Comparison of ENCODE assay signal across 11 cellular contexts in genomic region chr19:12034196-12034595, GRCh38. TPM values are rescaled to one million over a fixed set of nuclear protein-coding genes. Genes with fewer than 3 reads are reported as not detected.
DNase-seq lines count a peak whose midpoint lies in the region; ATAC-seq, FAIRE-seq and TF ChIP-seq lines count a peak whose summit lies in the region.
"Had no signal": no experiment of that assay in that cellular context is flagged by ENCODE, and none has a peak within 500 bp of the region (broad histone marks: within the 10 kb centered on the region; RNA-seq: fewer than 3 reads in every experiment).

No MANE protein-coding gene starts in this region.

- FAIRE-seq in HepG2 (lab: Jason Lieb, UNC): peak; percentile 28
- FAIRE-seq: colon, H54 had no signal

- TSS peak; percentile 80 for BruUV-seq in HepG2 (replicated peaks; lab: Mats Ljungman, UMichigan)

- POLR2A ChIA-PET in HepG2 (lab: Yijun Ruan, JAX): interaction anchor here (1.6 to 3.1 kb wide), 2 partner anchors 18 to 110 kb away, joined by 5 to 47 read pairs; partner anchors contain the start of gene ZNF878

- H3K36me3 ChIP-seq in HepG2 (replicated peaks in 1 of 2; ENCODE audit: control insufficient read depth in 1 of 2, insufficient read depth in 2 of 2, low read length in 2 of 2): no peaks in the 10 kb centered on the region

- WGBS in HepG2 (ENCODE audit: low lambda C conversion rate): 59% methylated on average over 2 of the region's 2 CpGs
- WGBS in lower leg skin, 2 donors: 71 to 77% methylated on average over 2 of the region's 2 CpGs

- in situ Hi-C loops in astrocyte of the spinal cord (cut with HindIII; ENCODE audit: low sequenced_read_pairs) (no loop called here), HepG2 (cut with HindIII; ENCODE audit: extremely low pct_ligation_motif_present, low pct_unique_long_range_greater_than_20kb) (no loop called here)

- H4K20me1 ChIP-seq in HepG2 (ENCODE audit: insufficient read depth, low read length): no peaks in the 10 kb centered on the region
- H4K20me1 ChIP-seq: BLaER1 treated with 17β-estradiol and CSF1 and Interleukin-3, amounts not matched to agents 10 nM and 100 nM had no signal

- H3K4me3 Mint-ChIP-seq in activated T-cell treated with anti-CD3 and anti-CD28 coated beads, Interleukin-2, amount 50 U/mL, for 24 hours: peak overlapping the region; percentile 9
- H3K4me3 Mint-ChIP-seq in stimulated activated memory B cell treated with anti-CD40 and anti-IgM and Interleukin-4, amounts not matched to agents 10 μg/mL and 1 μg/mL and 100 μg/mL, for 72 hours: peak overlapping the region; percentile 36

- no peak overlapping the region for H3K27ac Mint-ChIP-seq in activated T-cell treated with anti-CD3 and anti-CD28 coated beads, Interleukin-2, amount 50 U/mL, for 24 hours
- no peak overlapping the region for H3K27ac Mint-ChIP-seq in stimulated activated memory B cell treated with anti-CD40 and anti-IgM and Interleukin-4, amounts not matched to agents 10 μg/mL and 1 μg/mL and 100 μg/mL, for 72 hours

- peaks cover 10% of the 10 kb centered on the region for H3K4me1 ChIP-seq in HepG2 (ENCODE audit: insufficient read depth, low read length)
- H3K4me1 ChIP-seq: BLaER1 treated with 17β-estradiol and CSF1 and Interleukin-3, amounts not matched to agents 10 nM and 100 nM had no signal

- no peak for TF ChIP-seq CTCF in astrocyte of the spinal cord (IDR thresholded peaks at IDR 0.05; ENCODE audit: low read depth, low read length)
- TF ChIP-seq CTCF in HepG2 (CRISPR knock-in tag; IDR thresholded peaks at IDR 0.05): no peak
- no peak for TF ChIP-seq CTCF in lower leg skin (IDR thresholded peaks at IDR 0.05)

- H3K4me3 ChIP-seq in astrocyte of the spinal cord (ENCODE audit: low read depth, low read length) (peak overlapping the region; percentile 87), HepG2 (replicated peaks in 1 of 3; ENCODE audit: insufficient read depth in 1 of 3, low read depth in 2 of 3, low read length in 3 of 3) (peak overlapping the region; percentile 86 to 94 (median 89); a peak in 4 of 6 replicates), lower leg skin (ENCODE audit: low read depth, poor library complexity, severe bottlenecking) (no peak overlapping the region)

- no peaks in the 10 kb centered on the region; a peak in 1 of 5 replicates for H3K27me3 ChIP-seq in HepG2 (ENCODE audit: control insufficient read depth in 1 of 2, insufficient read depth in 2 of 2, low read length in 2 of 2)

- TF ChIP-seq EP300 in HepG2 (IDR thresholded peaks at IDR 0.05; ENCODE audit: low read depth in 2 of 2, low read length in 2 of 2): no peak
- TF ChIP-seq EP300 in HepG2 (CRISPR knock-in tag; IDR thresholded peaks at IDR 0.05; ENCODE audit: borderline replicate concordance): no peak

- CTCF ChIA-PET in HepG2 (lab: Yijun Ruan, JAX; ENCODE audit: low intra/inter-chr PET ratio, low total read pairs): no interaction called here

- H3K79me2 ChIP-seq in HepG2 (ENCODE audit: insufficient read depth, low read length): peaks cover 7% of the 10 kb centered on the region

- no peaks in the 10 kb centered on the region for H3K9me3 ChIP-seq in HepG2 (ENCODE audit: low read length)

- no peak overlapping the region for H3K27ac ChIP-seq in HepG2 (ENCODE audit: extremely low read length, insufficient read depth, low read length)
- H3K27ac ChIP-seq: BLaER1 treated with 17β-estradiol and CSF1 and Interleukin-3, amounts not matched to agents 10 nM and 100 nM had no signal

- no peak for TF ChIP-seq RAD21 in HepG2 (CRISPR knock-in tag; IDR thresholded peaks at IDR 0.05)

- peaks cover 10% of the 10 kb centered on the region for H3K4me1 Mint-ChIP-seq in activated T-cell treated with anti-CD3 and anti-CD28 coated beads, Interleukin-2, amount 50 U/mL, for 24 hours (ENCODE audit: low read depth)
- H3K4me1 Mint-ChIP-seq in stimulated activated memory B cell treated with anti-CD40 and anti-IgM and Interleukin-4, amounts not matched to agents 10 μg/mL and 1 μg/mL and 100 μg/mL, for 72 hours: peaks cover 20% of the 10 kb centered on the region

- peak overlapping the region; percentile 94 for H3K9ac ChIP-seq in HepG2 (ENCODE audit: insufficient read depth, low read depth, low read length)

- ATAC-seq in HepG2: no peak
- ATAC-seq in stimulated activated memory B cell treated with anti-CD40 and anti-IgM and Interleukin-4, amounts not matched to agents 10 μg/mL and 1 μg/mL and 100 μg/mL, for 72 hours: no peak

- H2AFZ ChIP-seq in HepG2 (ENCODE audit: low read length): no peak overlapping the region

- peaks cover 23% of the 10 kb centered on the region for H3K27me3 Mint-ChIP-seq in activated T-cell treated with anti-CD3 and anti-CD28 coated beads, Interleukin-2, amount 50 U/mL, for 24 hours
- H3K27me3 Mint-ChIP-seq in stimulated activated memory B cell treated with anti-CD40 and anti-IgM and Interleukin-4, amounts not matched to agents 10 μg/mL and 1 μg/mL and 100 μg/mL, for 72 hours: no peaks in the 10 kb centered on the region

- peaks cover 14% of the 10 kb centered on the region for H3K9me3 Mint-ChIP-seq in activated T-cell treated with anti-CD3 and anti-CD28 coated beads, Interleukin-2, amount 50 U/mL, for 24 hours
- H3K9me3 Mint-ChIP-seq in stimulated activated memory B cell treated with anti-CD40 and anti-IgM and Interleukin-4, amounts not matched to agents 10 μg/mL and 1 μg/mL and 100 μg/mL, for 72 hours: no peaks in the 10 kb centered on the region

- no peak for DNase-seq in activated T-cell treated with anti-CD3 and anti-CD28 coated beads, Interleukin-2, amount 50 U/mL, for 24 hours
- DNase-seq in activated T-cell treated with anti-CD3 and anti-CD28 coated beads for 4 hours (no peak), astrocyte of the spinal cord (ENCODE audit: low read depth, low spot score) (no peak), HepG2 (ENCODE audit: low spot score) (no peak), putamen (ENCODE audit: low spot score) (no peak), lower leg skin (ENCODE audit: low spot score in 2 of 2) (no peak), superior temporal gyrus (ENCODE audit: extremely low spot score) (no peak)

- TF ChIP-seq POLR2A in HepG2 (IDR thresholded peaks at IDR 0.05; ENCODE audit: insufficient read depth in 1 of 2, low read depth in 2 of 2, low read length in 2 of 2) (no peak), lower leg skin (IDR thresholded peaks at IDR 0.05) (no peak)

- H3K4me2 ChIP-seq in HepG2 (ENCODE audit: low read depth, low read length): peak overlapping the region; percentile 97

- intact Hi-C loops in HepG2 (cut with micrococcal nuclease; ENCODE audit: unreplicated experiment): no loop called here
- intact Hi-C loops in lower leg skin (cut with DNase I; ENCODE audit: low total_unique reads): no loop called here

- H3K36me3 Mint-ChIP-seq in activated T-cell treated with anti-CD3 and anti-CD28 coated beads, Interleukin-2, amount 50 U/mL, for 24 hours (ENCODE audit: low read depth): peaks cover 28% of the 10 kb centered on the region
- no peaks in the 10 kb centered on the region for H3K36me3 Mint-ChIP-seq in stimulated activated memory B cell treated with anti-CD40 and anti-IgM and Interleukin-4, amounts not matched to agents 10 μg/mL and 1 μg/mL and 100 μg/mL, for 72 hours

RNA-seq across cellular contexts. Expression of gene ZNF433, which starts 1.3 kb away (rescaled TPM):
- 4.9 and 5.8 TPM in 2 replicates for total RNA-seq in HepG2 (2016; rRNA removed; fragmentation: Illumina TruSeq; extraction: Trizol)
- 0.44 and 1.4 TPM in 2 replicates for total RNA-seq in HepG2 (2016; cell fraction: cytosol; rRNA removed; fragmentation: Illumina TruSeq; extraction: Trizol; ENCODE audit: low read depth)
- total RNA-seq in HepG2 (2016; cell fraction: insoluble cytoplasmic fraction; rRNA removed; fragmentation: Illumina TruSeq; extraction: Trizol): 4.8 and 7.4 TPM in 2 replicates
- total RNA-seq in HepG2 (2016; cell fraction: membrane; rRNA removed; fragmentation: Illumina TruSeq; extraction: Trizol): 1.4 and 2.8 TPM in 2 replicates
- 5.2 and 5.6 TPM in 2 replicates for total RNA-seq in HepG2 (2016; cell fraction: nucleus; rRNA removed; fragmentation: Illumina TruSeq; extraction: Trizol)
- 1.4 and 1.8 TPM in 2 replicates for polyA plus RNA-seq in HepG2 (2011; rRNA removed)
- polyA plus RNA-seq in HepG2 (2011; cell fraction: cytosol; rRNA removed): 0.82 and 1.2 TPM in 2 replicates
- polyA plus RNA-seq in HepG2 (2011; cell fraction: nucleus; rRNA removed): 1.5 and 1.9 TPM in 2 replicates
- polyA plus RNA-seq in HepG2 (2012): 2.0 and 2.4 TPM in 2 replicates
- 0.45 and 0.66 TPM in 2 replicates for polyA plus RNA-seq in HepG2 (2016; cell fraction: cytosol; fragmentation: Illumina TruSeq; extraction: Trizol; ENCODE audit: low read depth)
- polyA plus RNA-seq in HepG2 (2016; cell fraction: insoluble cytoplasmic fraction; fragmentation: Illumina TruSeq; extraction: Trizol; ENCODE audit: low read depth): 4.0 and 5.4 TPM in 2 replicates
- 0.43 and 0.81 TPM in 2 replicates for polyA plus RNA-seq in HepG2 (2016; cell fraction: membrane; fragmentation: Illumina TruSeq; extraction: Trizol; ENCODE audit: low read depth)
- 13.0 and 14.6 TPM in 2 replicates for polyA plus RNA-seq in HepG2 (2016; cell fraction: nucleus; fragmentation: Illumina TruSeq; extraction: Trizol; ENCODE audit: insufficient read depth, low read depth)
- polyA minus RNA-seq in HepG2 (2011; rRNA and poly(A)+ RNA removed; ENCODE audit: low replicate concordance): 1.7 TPM in 1 of 2 replicates, not detected in the other
- polyA minus RNA-seq in HepG2 (2011; cell fraction: cytosol; rRNA and poly(A)+ RNA removed): 1.2 and 2.0 TPM in 2 replicates
- polyA minus RNA-seq in HepG2 (2011; cell fraction: nucleus; rRNA and poly(A)+ RNA removed): 5.8 and 7.9 TPM in 2 replicates
- total RNA-seq in lower leg skin: 10 to 100 TPM in 2 of 4 donors, 1 to 10 TPM in 2; 8.8 to 13.9 (median 10.1) TPM

RNA-seq across cellular contexts. Expression of gene ZNF878, which starts 18.6 kb away (rescaled TPM):
- total RNA-seq in HepG2 (2016; rRNA removed; fragmentation: Illumina TruSeq; extraction: Trizol) (5.2 and 6.4 TPM in 2 replicates), lower leg skin (under 1 TPM in 1 of 4 donors, not detected in 3; 0.29 TPM)
- 1.3 and 1.9 TPM in 2 replicates for total RNA-seq in HepG2 (2016; cell fraction: cytosol; rRNA removed; fragmentation: Illumina TruSeq; extraction: Trizol; ENCODE audit: low read depth)
- total RNA-seq in HepG2 (2016; cell fraction: insoluble cytoplasmic fraction; rRNA removed; fragmentation: Illumina TruSeq; extraction: Trizol): 5.5 and 5.8 TPM in 2 replicates
- total RNA-seq in HepG2 (2016; cell fraction: membrane; rRNA removed; fragmentation: Illumina TruSeq; extraction: Trizol): 2.1 and 3.0 TPM in 2 replicates
- 6.1 and 6.9 TPM in 2 replicates for total RNA-seq in HepG2 (2016; cell fraction: nucleus; rRNA removed; fragmentation: Illumina TruSeq; extraction: Trizol)
- polyA plus RNA-seq in HepG2 (2011; rRNA removed): 0.46 and 0.52 TPM in 2 replicates
- 0.10 and 0.13 TPM in 2 replicates for polyA plus RNA-seq in HepG2 (2011; cell fraction: cytosol; rRNA removed)
- 0.59 and 0.92 TPM in 2 replicates for polyA plus RNA-seq in HepG2 (2011; cell fraction: nucleus; rRNA removed)
- polyA plus RNA-seq in HepG2 (2012): 0.59 and 0.67 TPM in 2 replicates
- polyA plus RNA-seq in HepG2 (2016; cell fraction: cytosol; fragmentation: Illumina TruSeq; extraction: Trizol; ENCODE audit: low read depth): 0.17 and 0.23 TPM in 2 replicates
- polyA plus RNA-seq in HepG2 (2016; cell fraction: insoluble cytoplasmic fraction; fragmentation: Illumina TruSeq; extraction: Trizol; ENCODE audit: low read depth): 2.0 and 2.3 TPM in 2 replicates
- polyA plus RNA-seq in HepG2 (2016; cell fraction: membrane; fragmentation: Illumina TruSeq; extraction: Trizol; ENCODE audit: low read depth): 0.21 and 0.30 TPM in 2 replicates
- polyA plus RNA-seq in HepG2 (2016; cell fraction: nucleus; fragmentation: Illumina TruSeq; extraction: Trizol; ENCODE audit: insufficient read depth, low read depth): 2.1 and 2.6 TPM in 2 replicates
- 0.64 TPM in 1 of 2 replicates, not detected in the other for polyA minus RNA-seq in HepG2 (2011; rRNA and poly(A)+ RNA removed; ENCODE audit: low replicate concordance)
- 0.62 and 0.79 TPM in 2 replicates for polyA minus RNA-seq in HepG2 (2011; cell fraction: cytosol; rRNA and poly(A)+ RNA removed)
- polyA minus RNA-seq in HepG2 (2011; cell fraction: nucleus; rRNA and poly(A)+ RNA removed): 6.6 and 6.7 TPM in 2 replicates

RNA-seq across cellular contexts. Expression of gene ZNF844, which starts 30.3 kb away (rescaled TPM):
- 3.2 and 6.0 TPM in 2 replicates for total RNA-seq in HepG2 (2016; rRNA removed; fragmentation: Illumina TruSeq; extraction: Trizol)
- 0.40 and 0.44 TPM in 2 replicates for total RNA-seq in HepG2 (2016; cell fraction: cytosol; rRNA removed; fragmentation: Illumina TruSeq; extraction: Trizol; ENCODE audit: low read depth)
- 3.6 and 4.1 TPM in 2 replicates for total RNA-seq in HepG2 (2016; cell fraction: insoluble cytoplasmic fraction; rRNA removed; fragmentation: Illumina TruSeq; extraction: Trizol)
- 1.1 and 1.6 TPM in 2 replicates for total RNA-seq in HepG2 (2016; cell fraction: membrane; rRNA removed; fragmentation: Illumina TruSeq; extraction: Trizol)
- total RNA-seq in HepG2 (2016; cell fraction: nucleus; rRNA removed; fragmentation: Illumina TruSeq; extraction: Trizol): 3.7 and 4.7 TPM in 2 replicates
- 0.90 and 1.0 TPM in 2 replicates for polyA plus RNA-seq in HepG2 (2011; rRNA removed)
- polyA plus RNA-seq in HepG2 (2011; cell fraction: cytosol; rRNA removed): 0.48 and 0.69 TPM in 2 replicates
- 0.95 and 1.3 TPM in 2 replicates for polyA plus RNA-seq in HepG2 (2011; cell fraction: nucleus; rRNA removed)
- 0.86 and 0.88 TPM in 2 replicates for polyA plus RNA-seq in HepG2 (2012)
- polyA plus RNA-seq in HepG2 (2016; cell fraction: cytosol; fragmentation: Illumina TruSeq; extraction: Trizol; ENCODE audit: low read depth): 0.11 and 0.16 TPM in 2 replicates
- polyA plus RNA-seq in HepG2 (2016; cell fraction: insoluble cytoplasmic fraction; fragmentation: Illumina TruSeq; extraction: Trizol; ENCODE audit: low read depth): 1.7 and 1.9 TPM in 2 replicates
- polyA plus RNA-seq in HepG2 (2016; cell fraction: membrane; fragmentation: Illumina TruSeq; extraction: Trizol; ENCODE audit: low read depth): 0.32 and 0.49 TPM in 2 replicates
- 3.0 and 3.1 TPM in 2 replicates for polyA plus RNA-seq in HepG2 (2016; cell fraction: nucleus; fragmentation: Illumina TruSeq; extraction: Trizol; ENCODE audit: insufficient read depth, low read depth)
- polyA minus RNA-seq in HepG2 (2011; rRNA and poly(A)+ RNA removed; ENCODE audit: low replicate concordance): 0.02 and 2.0 TPM in 2 replicates
- 1.2 TPM in 2 replicates for polyA minus RNA-seq in HepG2 (2011; cell fraction: cytosol; rRNA and poly(A)+ RNA removed)
- polyA minus RNA-seq in HepG2 (2011; cell fraction: nucleus; rRNA and poly(A)+ RNA removed): 5.0 and 6.2 TPM in 2 replicates
- total RNA-seq in lower leg skin: 10 to 100 TPM; 10.1 to 20.8 (median 14.6) TPM
